Comparison of ENCODE assay signal across 1 cellular context in genomic region chr5:125011014-125011413, GRCh38.
TF ChIP-seq lines count a peak whose summit lies in the region.

No MANE protein-coding gene starts in this region.

TF ChIP-seq in GM12878, 131 proteins besides CTCF, POLR2A, EP300 and RAD21 (continued from another document and continues in another):
- TF ChIP-seq FOS (IDR thresholded peaks at IDR 0.05; ENCODE audit: borderline replicate concordance, extremely low read depth, insufficient read length), result no peak
- no peak for TF ChIP-seq POLR2AphosphoS5 (IDR thresholded peaks at IDR 0.05; ENCODE audit: low read length)
- no peak for TF ChIP-seq REST (IDR thresholded peaks at IDR 0.05; ENCODE audit: low read depth, low read length)
- TF ChIP-seq ZSCAN29 (IDR thresholded peaks at IDR 0.05), result no peak
- peak; percentile 81; the same call in 1 of the 2 replicates for TF ChIP-seq FOXM1 (IDR thresholded peaks at IDR 0.05; ENCODE audit: low read depth, low read length)
- no peak for TF ChIP-seq MTA3 (IDR thresholded peaks at IDR 0.05; ENCODE audit: borderline replicate concordance, low read length)
- TF ChIP-seq IKZF2 (IDR thresholded peaks at IDR 0.05), result peak; percentile 70 to 79; a peak in 3 of 4 replicates
- TF ChIP-seq IRF4 (IDR thresholded peaks at IDR 0.05; ENCODE audit: low read depth, low read length), result peak; percentile 59; the same call in 1 of the 2 replicates
- peak; percentile 82 for TF ChIP-seq ATF7 (IDR thresholded peaks at IDR 0.05; ENCODE audit: low read depth)
- TF ChIP-seq E2F4 (IDR thresholded peaks at IDR 0.05; ENCODE audit: low read depth, low read length), result no peak
- TF ChIP-seq ZBTB4 (CRISPR knock-in tag; IDR thresholded peaks at IDR 0.05), result no peak
- TF ChIP-seq SIX5 (IDR thresholded peaks at IDR 0.05; ENCODE audit: low read depth, low read length, severe bottlenecking), result no peak
- no peak for TF ChIP-seq HDGF (IDR thresholded peaks at IDR 0.05)
- TF ChIP-seq TARDBP (IDR thresholded peaks at IDR 0.05; ENCODE audit: borderline replicate concordance), result no peak
- no peak for TF ChIP-seq SPI1 (IDR thresholded peaks at IDR 0.05; ENCODE audit: borderline replicate concordance, insufficient read depth, low read depth, low read length)
- no peak for TF ChIP-seq KAT2A (conservative IDR thresholded peaks at IDR 0.05; ENCODE audit: control insufficient read depth, low read depth, low read length)
- TF ChIP-seq IRF3 (IDR thresholded peaks at IDR 0.05), result no peak
- TF ChIP-seq PBX3 (IDR thresholded peaks at IDR 0.05; ENCODE audit: insufficient replicate concordance, low read depth, low read length), result no peak
- no peak for TF ChIP-seq WRNIP1 (IDR thresholded peaks at IDR 0.05; ENCODE audit: borderline replicate concordance, low read depth, low read length)
- TF ChIP-seq CHD2 (IDR thresholded peaks at IDR 0.05; ENCODE audit: borderline replicate concordance, low read depth, low read length), result no peak
- TF ChIP-seq JUNB (IDR thresholded peaks at IDR 0.05), result peak; percentile 88
- TF ChIP-seq PRDM15 (CRISPR knock-in tag; IDR thresholded peaks at IDR 0.05), result no peak
- 0 out of 2 replicates have a peak, but pooled peaks have one; percentile 56 for TF ChIP-seq BMI1 (IDR thresholded peaks at IDR 0.05; ENCODE audit: borderline replicate concordance)
- TF ChIP-seq PML (IDR thresholded peaks at IDR 0.05; ENCODE audit: low read length), result no peak
- no peak for TF ChIP-seq SIN3A (IDR thresholded peaks at IDR 0.05; ENCODE audit: low read depth, low read length)
- no peak for TF ChIP-seq NKRF (conservative IDR thresholded peaks at IDR 0.05)
- TF ChIP-seq ELK1 (IDR thresholded peaks at IDR 0.05; ENCODE audit: low read depth, low read length), result no peak
- no peak for TF ChIP-seq MXI1 (IDR thresholded peaks at IDR 0.05; ENCODE audit: low read depth, low read length)
- no peak for TF ChIP-seq USF1 (IDR thresholded peaks at IDR 0.05; ENCODE audit: borderline replicate concordance, extremely low read length, insufficient read depth, low read depth, low read length)
- TF ChIP-seq HCFC1 (IDR thresholded peaks at IDR 0.05; ENCODE audit: low read length), result no peak
- TF ChIP-seq ZNF622 (IDR thresholded peaks at IDR 0.05), result no peak
- no peak for TF ChIP-seq STAT1 (conservative IDR thresholded peaks at IDR 0.05)
- TF ChIP-seq RELB (IDR thresholded peaks at IDR 0.05; ENCODE audit: low read depth), result peak; percentile 78; the same call in 1 of the 2 replicates
